In genomic region chr11:34198523-34198922, GRCh38 we compare ENCODE assay signal across 1 cellular context.
TF ChIP-seq lines count a peak whose summit lies in the region.

No MANE protein-coding gene starts in this region.

TF ChIP-seq in IMR-90, 13 proteins besides CTCF, POLR2A, EP300 and RAD21 (continued from another document):
- no peak for TF ChIP-seq USF2 (IDR thresholded peaks at IDR 0.05; ENCODE audit: low read depth, low read length)
- no peak for TF ChIP-seq SMC3 (IDR thresholded peaks at IDR 0.05; ENCODE audit: low read depth, low read length)
- no peak for TF ChIP-seq BHLHE40 (IDR thresholded peaks at IDR 0.05; ENCODE audit: low read depth, low read length)
- no peak for TF ChIP-seq ELK1 (IDR thresholded peaks at IDR 0.05; ENCODE audit: borderline replicate concordance, low read depth, low read length)
- TF ChIP-seq CHD1 (IDR thresholded peaks at IDR 0.05; ENCODE audit: low read depth, low read length): no peak
